14 cellular contexts compared by ENCODE assay signal in genomic region chr16:85259115-85259830, GRCh38.
"Had no signal": no experiment of that assay in that cellular context is flagged by ENCODE, and none has a peak within 500 bp of the region (broad histone marks: within the 10 kb centered on the region; RNA-seq: fewer than 3 reads in every experiment).

No MANE protein-coding gene starts in this region.

- H3K4me3 Mint-ChIP-seq: activated CD8-positive, alpha-beta memory T cell treated with anti-CD3 and anti-CD28 coated beads, Interleukin-2, amount 10 ng/mL, durations not matched to agents 7 days and 5 days; activated naive CD8-positive, alpha-beta T cell treated with anti-CD3 and anti-CD28 coated beads for 36 hours; activated T-cell treated with anti-CD3 and anti-CD28 coated beads, Interleukin-2, amount 50 U/mL, for 24 hours; dendritic cell treated with granulocyte-macrophage colony-stimulating factor and Interleukin-4, amounts not matched to agents 40 ng/mL and 50 ng/mL, for 4 days; nephron progenitor cell had no signal

- H3K36me3 Mint-ChIP-seq: activated CD8-positive, alpha-beta memory T cell treated with anti-CD3 and anti-CD28 coated beads, Interleukin-2, amount 10 ng/mL, durations not matched to agents 7 days and 5 days; activated naive CD8-positive, alpha-beta T cell treated with anti-CD3 and anti-CD28 coated beads for 36 hours had no signal

- H3K4me1 Mint-ChIP-seq: activated CD8-positive, alpha-beta memory T cell treated with anti-CD3 and anti-CD28 coated beads, Interleukin-2, amount 10 ng/mL, durations not matched to agents 7 days and 5 days had no signal

- H3K27ac ChIP-seq: pancreas, tibial artery had no signal

- FAIRE-seq: pancreas had no signal

- H3K4me1 ChIP-seq: tibial artery had no signal

- H3K9me3 Mint-ChIP-seq: activated naive CD8-positive, alpha-beta T cell treated with anti-CD3 and anti-CD28 coated beads for 36 hours; activated T-cell treated with anti-CD3 and anti-CD28 coated beads, Interleukin-2, amount 50 U/mL, for 24 hours; dendritic cell treated with granulocyte-macrophage colony-stimulating factor and Interleukin-4, amounts not matched to agents 40 ng/mL and 50 ng/mL, for 4 days; nephron progenitor cell had no signal

- H3K27ac Mint-ChIP-seq: activated CD8-positive, alpha-beta memory T cell treated with anti-CD3 and anti-CD28 coated beads, Interleukin-2, amount 10 ng/mL, durations not matched to agents 7 days and 5 days; activated naive CD8-positive, alpha-beta T cell treated with anti-CD3 and anti-CD28 coated beads for 36 hours; activated T-cell treated with anti-CD3 and anti-CD28 coated beads, Interleukin-2, amount 50 U/mL, for 24 hours; dendritic cell treated with granulocyte-macrophage colony-stimulating factor and Interleukin-4, amounts not matched to agents 40 ng/mL and 50 ng/mL, for 4 days; nephron progenitor cell had no signal

- ATAC-seq: activated CD8-positive, alpha-beta memory T cell treated with anti-CD3 and anti-CD28 coated beads, Interleukin-2, amount 10 ng/mL, durations not matched to agents 7 days and 5 days; left colon had no signal

- H3K4me3 ChIP-seq: pancreas, tibial artery had no signal

- H3K27me3 ChIP-seq: pancreas had no signal

- H3K9me3 ChIP-seq: pancreas, tibial artery had no signal

- DNase-seq: activated CD4-positive, alpha-beta T cell treated with anti-CD3 and anti-CD28 coated beads for 1 hour; activated CD4-positive, alpha-beta T cell treated with anti-CD3 and anti-CD28 coated beads, Interleukin-2, amount 50 U/mL, for 48 hours; activated CD8-positive, alpha-beta memory T cell treated with anti-CD3 and anti-CD28 coated beads, Interleukin-2, amount 10 ng/mL, durations not matched to agents 7 days and 5 days; activated gamma-delta T cell treated with Interleukin-2 at 50 U/mL for 16 hours; activated naive CD8-positive, alpha-beta T cell treated with anti-CD3 and anti-CD28 coated beads for 36 hours; activated T-cell treated with anti-CD3 and anti-CD28 coated beads, Interleukin-2, amount 50 U/mL, for 24 hours; cerebellar nuclear complex; left colon; pancreas; stimulated activated CD4-positive, alpha-beta T cell treated with anti-CD3 and anti-CD28 coated beads, Interleukin-4, amount 100 ng/mL, for 24 hours; T-helper 9 cell; tibial artery had no signal

- H3K36me3 ChIP-seq: pancreas, tibial artery had no signal
